In genomic region chr3:99366663-99367429, GRCh38 we compare ENCODE assay signal across 1 cellular context.
TF ChIP-seq lines count a peak whose summit lies in the region.

No MANE protein-coding gene starts in this region.

TF ChIP-seq in HepG2, 621 proteins besides CTCF, POLR2A, EP300 and RAD21 (continued from another document):
- TF ChIP-seq ZBTB40 (IDR thresholded peaks at IDR 0.05): peak; percentile 56
- no peak for TF ChIP-seq ZBTB40 (CRISPR knock-in tag; IDR thresholded peaks at IDR 0.05)
- no peak for TF ChIP-seq AFF4 (CRISPR knock-in tag; IDR thresholded peaks at IDR 0.05)
- TF ChIP-seq ZBTB4 (CRISPR knock-in tag; IDR thresholded peaks at IDR 0.05; ENCODE audit: borderline replicate concordance): no peak
TF ChIP-seq in HepG2: peak in this region for 1.
